Comparison of ENCODE assay signal across 33 cellular contexts in genomic region chr6:167514524-167514923, GRCh38.
"Had no signal": no experiment of that assay in that cellular context is flagged by ENCODE, and none has a peak within 500 bp of the region (broad histone marks: within the 10 kb centered on the region; RNA-seq: fewer than 3 reads in every experiment).

No MANE protein-coding gene starts in this region.

- H3K27ac ChIP-seq: adrenal gland, ascending aorta, body of pancreas, brain microvascular endothelial cell, breast epithelium, cardiac muscle cell had no signal

- FAIRE-seq: astrocyte, bronchial epithelial cell had no signal

- H3K27me3 ChIP-seq: adrenal gland, ascending aorta, body of pancreas, brain microvascular endothelial cell, cardiac muscle cell had no signal

- H3K4me1 ChIP-seq: adrenal gland, ascending aorta, body of pancreas, breast epithelium had no signal

- H3K36me3 ChIP-seq: adrenal gland, ascending aorta, brain microvascular endothelial cell, breast epithelium, cardiac muscle cell had no signal

- DNase-seq: activated effector memory CD4-positive, alpha-beta T cell treated with anti-CD3 and anti-CD28 coated beads, Interleukin-2, amount 50 U/mL, for 16 hours; activated effector memory CD4-positive, alpha-beta T cell treated with Interleukin-2 at 50 U/mL for 16 hours; activated gamma-delta T cell; activated gamma-delta T cell treated with Interleukin-2 at 50 U/mL for 16 hours; activated naive CD4-positive, alpha-beta T cell; activated naive CD4-positive, alpha-beta T cell treated with anti-CD3 and anti-CD28 coated beads for 36 hours; activated naive CD4-positive, alpha-beta T cell treated with anti-CD3 and anti-CD28 coated beads, Interleukin-2, amount 10 ng/mL, durations not matched to agents 7 days and 5 days; activated naive CD4-positive, alpha-beta T cell treated with anti-CD3 and anti-CD28 coated beads, Interleukin-2, amount 50 U/mL, for 16 hours; activated naive CD4-positive, alpha-beta T cell treated with Interleukin-2 at 50 U/mL for 16 hours; activated naive CD8-positive, alpha-beta T cell treated with anti-CD3 and anti-CD28 coated beads for 36 hours; activated naive CD8-positive, alpha-beta T cell treated with anti-CD3 and anti-CD28 coated beads, Interleukin-2, amount 10 ng/mL, durations not matched to agents 7 days and 5 days; activated naive CD8-positive, alpha-beta T cell treated with anti-CD3 and anti-CD28 coated beads, Interleukin-2, amount 50 U/mL, for 24 hours; activated T-cell treated with anti-CD3 and anti-CD28 coated beads, Interleukin-2, amount 50 U/mL, for 1 hour; activated T-cell treated with anti-CD3 and anti-CD28 coated beads, Interleukin-2, amount 50 U/mL, for 24 hours; activated T-cell treated with anti-CD3 and anti-CD28 coated beads, Interleukin-2, amount 50 U/mL, for 4 hours; activated T-cell treated with anti-CD3 and anti-CD28 coated beads, Interleukin-2, amount 50 U/mL, for 48 hours; activated T-cell treated with anti-CD3 and anti-CD28 coated beads, Interleukin-2, amount 50 U/mL, for 72 hours; adrenal gland; amniotic stem cell; amygdala; anterior cingulate cortex; body of pancreas; brain microvascular endothelial cell; caudate nucleus; central memory CD4-positive, alpha-beta T cell; cerebellar nuclear complex had no signal

- H3K4me3 ChIP-seq: adrenal gland, ascending aorta, body of pancreas, breast epithelium, cardiac muscle cell had no signal

- ATAC-seq: activated naive CD4-positive, alpha-beta T cell treated with anti-CD3 and anti-CD28 coated beads, Interleukin-2, amount 50 U/mL, for 72 hours; activated naive CD8-positive, alpha-beta T cell treated with anti-CD3 and anti-CD28 coated beads, Interleukin-2, amount 50 U/mL, for 24 hours; activated T-cell treated with anti-CD3 and anti-CD28 coated beads, Interleukin-2, amount 50 U/mL, for 4 hours; activated T-cell treated with anti-CD3 and anti-CD28 coated beads, Interleukin-2, amount 50 U/mL, for 72 hours; activated T-helper 17 cell treated with anti-CD3 and anti-CD28 coated beads, Interleukin-2, amount 50 U/mL, for 72 hours; body of pancreas had no signal

- H3K9me3 ChIP-seq: adrenal gland, ascending aorta, body of pancreas, breast epithelium had no signal
